18 cellular contexts compared by ENCODE assay signal in the genomic region with DNA sequence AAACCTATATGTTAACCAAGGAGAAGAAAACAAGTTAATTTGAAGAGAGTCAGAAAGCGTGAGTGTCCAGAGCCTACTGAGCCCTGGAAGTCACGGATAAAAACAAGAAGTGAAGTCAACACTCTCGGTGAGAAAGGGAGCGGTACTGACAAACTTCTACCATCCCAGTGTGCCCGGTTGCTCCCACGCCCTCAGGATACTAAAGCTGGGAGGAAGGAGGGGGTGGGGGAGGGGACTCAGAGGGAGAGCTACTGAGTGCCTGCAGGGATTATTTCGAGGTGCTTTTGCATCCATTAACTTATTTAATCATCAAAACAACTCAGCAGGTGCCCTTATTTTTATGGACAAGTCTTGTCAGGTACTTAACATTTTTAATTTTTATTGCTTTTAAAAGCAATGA.
"Had no signal": no experiment of that assay in that cellular context is flagged by ENCODE, and none has a peak within 500 bp of the region (broad histone marks: within the 10 kb centered on the region; RNA-seq: fewer than 3 reads in every experiment).

No MANE protein-coding gene starts in this region.

- H3K36me3 Mint-ChIP-seq: naive B cell had no signal

- H3K4me1 ChIP-seq: foreskin keratinocyte, left lung, thyroid gland, uterus had no signal

- H3K27ac ChIP-seq: brain microvascular endothelial cell, coronary artery, foreskin keratinocyte, left lung, thyroid gland, uterus had no signal

- H3K36me3 ChIP-seq: brain microvascular endothelial cell, left lung, thyroid gland, uterus had no signal

- H3K4me3 Mint-ChIP-seq: activated CD4-positive, alpha-beta T cell treated with anti-CD3 and anti-CD28 coated beads, Interleukin-2, amount 10 ng/mL, durations not matched to agents 24 days and 14 days; activated T-helper 1 cell treated with anti-CD3 and anti-CD28 coated beads, Interleukin-12 subunit alpha, Interleukin-12 subunit beta, Interleukin-2, Interleukin-4 antibody, amounts not matched to agents 30 ng/mL and 10 ng/mL and 1 ng/mL, durations not matched to agents 14 hours and 24 hours and 36 hours; central memory CD8-positive, alpha-beta T cell; naive B cell; stimulated activated memory B cell treated with anti-CD40 and anti-IgM and Interleukin-4, amounts not matched to agents 10 μg/mL and 1 μg/mL and 100 μg/mL, for 72 hours had no signal

- H3K27me3 Mint-ChIP-seq: activated CD4-positive, alpha-beta T cell treated with anti-CD3 and anti-CD28 coated beads, Interleukin-2, amount 10 ng/mL, durations not matched to agents 24 days and 14 days; central memory CD8-positive, alpha-beta T cell; naive B cell; stimulated activated memory B cell treated with anti-CD40 and anti-IgM and Interleukin-4, amounts not matched to agents 10 μg/mL and 1 μg/mL and 100 μg/mL, for 72 hours had no signal

- FAIRE-seq: TTC549 had no signal

- H3K27me3 ChIP-seq: brain microvascular endothelial cell, foreskin keratinocyte, left lung, thyroid gland, uterus had no signal

- H3K9me3 Mint-ChIP-seq: activated CD4-positive, alpha-beta T cell treated with anti-CD3 and anti-CD28 coated beads, Interleukin-2, amount 10 ng/mL, durations not matched to agents 24 days and 14 days; activated T-helper 1 cell treated with anti-CD3 and anti-CD28 coated beads, Interleukin-12 subunit alpha, Interleukin-12 subunit beta, Interleukin-2, Interleukin-4 antibody, amounts not matched to agents 30 ng/mL and 10 ng/mL and 1 ng/mL, durations not matched to agents 14 hours and 24 hours and 36 hours; central memory CD8-positive, alpha-beta T cell; naive B cell; stimulated activated memory B cell treated with anti-CD40 and anti-IgM and Interleukin-4, amounts not matched to agents 10 μg/mL and 1 μg/mL and 100 μg/mL, for 72 hours had no signal

- DNase-seq: activated CD4-positive, alpha-beta T cell treated with anti-CD3 and anti-CD28 coated beads, Interleukin-2, amount 10 ng/mL, durations not matched to agents 24 days and 14 days; activated CD4-positive, CD25-positive, alpha-beta regulatory T cell; anterior cingulate cortex; brain microvascular endothelial cell; effector CD4-positive, alpha-beta T cell; foreskin keratinocyte; islet precursor cell; left lung; mammary epithelial cell; naive B cell; T-helper 2 cell; thyroid gland; uterus had no signal

- H3K27ac Mint-ChIP-seq: activated CD4-positive, alpha-beta T cell treated with anti-CD3 and anti-CD28 coated beads, Interleukin-2, amount 10 ng/mL, durations not matched to agents 24 days and 14 days; activated T-helper 1 cell treated with anti-CD3 and anti-CD28 coated beads, Interleukin-12 subunit alpha, Interleukin-12 subunit beta, Interleukin-2, Interleukin-4 antibody, amounts not matched to agents 30 ng/mL and 10 ng/mL and 1 ng/mL, durations not matched to agents 14 hours and 24 hours and 36 hours; naive B cell; stimulated activated memory B cell treated with anti-CD40 and anti-IgM and Interleukin-4, amounts not matched to agents 10 μg/mL and 1 μg/mL and 100 μg/mL, for 72 hours had no signal

- ATAC-seq: foreskin keratinocyte; left lung; stimulated activated memory B cell treated with anti-CD40 and anti-IgM and Interleukin-4, amounts not matched to agents 10 μg/mL and 1 μg/mL and 100 μg/mL, for 72 hours had no signal

- H3K4me1 Mint-ChIP-seq: activated CD4-positive, alpha-beta T cell treated with anti-CD3 and anti-CD28 coated beads, Interleukin-2, amount 10 ng/mL, durations not matched to agents 24 days and 14 days; central memory CD8-positive, alpha-beta T cell; stimulated activated memory B cell treated with anti-CD40 and anti-IgM and Interleukin-4, amounts not matched to agents 10 μg/mL and 1 μg/mL and 100 μg/mL, for 72 hours had no signal

- H3K4me3 ChIP-seq: coronary artery, left lung, thyroid gland, uterus had no signal

- H3K9me3 ChIP-seq: left lung, thyroid gland, uterus had no signal
